14 cellular contexts compared by ENCODE assay signal in the genomic region with DNA sequence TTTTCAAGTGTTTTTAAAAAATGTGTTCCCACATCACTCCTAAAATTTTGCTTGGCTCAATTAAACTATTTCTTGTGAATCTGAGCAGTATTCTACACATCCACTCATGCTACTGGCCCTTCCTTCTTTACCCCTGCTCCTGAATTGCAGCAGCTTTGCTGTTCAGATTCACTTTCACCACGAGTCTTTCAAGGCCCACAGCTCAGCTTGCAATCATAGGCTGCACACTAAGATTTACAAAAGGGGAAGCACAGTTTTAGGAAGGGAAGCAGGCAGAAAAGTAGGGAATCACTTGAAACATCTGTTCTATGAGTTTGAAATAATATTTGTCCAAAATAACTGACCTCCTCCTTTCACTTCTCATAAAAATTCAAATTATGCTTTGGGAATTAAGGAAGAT.
A peak's percentile ranks its signal among the peaks of the same experiment; 100 is the strongest.
DNase-seq lines count a peak whose midpoint lies in the region; ATAC-seq and TF ChIP-seq lines count a peak whose summit lies in the region.
"Had no signal": no experiment of that assay in that cellular context is flagged by ENCODE, and none has a peak within 500 bp of the region (broad histone marks: within the 10 kb centered on the region; RNA-seq: fewer than 3 reads in every experiment).

No MANE protein-coding gene starts in this region.

- TF ChIP-seq CTCF in gastrocnemius medialis (IDR thresholded peaks at IDR 0.05 in 4 of 5, conservative IDR thresholded peaks at IDR 0.05 in 1 of 5) = no peak
- TF ChIP-seq CTCF in glutamatergic neuron (IDR thresholded peaks at IDR 0.05; ENCODE audit: partially characterized antibody, unreplicated experiment) = no peak

- H3K4me1 Mint-ChIP-seq in central memory CD8-positive, alpha-beta T cell = peaks cover 9% of the 10 kb centered on the region
- H3K4me1 Mint-ChIP-seq in glutamatergic neuron (ENCODE audit: low read depth, unreplicated experiment) = no peaks in the 10 kb centered on the region

- intact Hi-C loops in gastrocnemius medialis (cut with DNase I; ENCODE audit: low total_unique reads) = no loop called here

- no peaks in the 10 kb centered on the region for H3K9me3 Mint-ChIP-seq in central memory CD8-positive, alpha-beta T cell
- H3K9me3 Mint-ChIP-seq in glutamatergic neuron (ENCODE audit: unreplicated experiment) = no peaks in the 10 kb centered on the region

- H3K27ac Mint-ChIP-seq in central memory CD8-positive, alpha-beta T cell (ENCODE audit: low read depth) = peak overlapping the region; percentile 81
- no peak overlapping the region for H3K27ac Mint-ChIP-seq in glutamatergic neuron (ENCODE audit: unreplicated experiment)

- peaks cover 49% of the 10 kb centered on the region for H3K36me3 Mint-ChIP-seq in central memory CD8-positive, alpha-beta T cell (ENCODE audit: insufficient read depth)
- H3K36me3 Mint-ChIP-seq in glutamatergic neuron (ENCODE audit: unreplicated experiment) = no peaks in the 10 kb centered on the region

- H3K36me3 ChIP-seq in gastrocnemius medialis = no peaks in the 10 kb centered on the region
- H3K36me3 ChIP-seq: brain microvascular endothelial cell, WERI-Rb-1 had no signal

- H3K27ac ChIP-seq in gastrocnemius medialis = peak overlapping the region; percentile 73 to 82 (median 81)
- H3K27ac ChIP-seq: brain microvascular endothelial cell, WERI-Rb-1 had no signal

- H3K9me3 ChIP-seq in gastrocnemius medialis = no peaks in the 10 kb centered on the region

- no peaks in the 10 kb centered on the region for H3K27me3 Mint-ChIP-seq in central memory CD8-positive, alpha-beta T cell
- peaks cover 5% of the 10 kb centered on the region for H3K27me3 Mint-ChIP-seq in glutamatergic neuron (ENCODE audit: unreplicated experiment)

- DNase-seq in KBM-7 (peak; percentile 59), gastrocnemius medialis (no peak), hippocampal formation (lab: John Stamatoyannopoulos, UW) (no peak), glutamatergic neuron (no peak)
- no peak for DNase-seq in central memory CD8-positive, alpha-beta T cell (ENCODE audit: low spot score in 2 of 2)
- DNase-seq: activated T-cell treated with anti-CD3 and anti-CD28 coated beads, Interleukin-2, amount 50 U/mL, for 48 hours; brain microvascular endothelial cell; erythroblast; NCI-H2107; WERI-Rb-1 had no signal

- in situ Hi-C loops in KBM-7 (cut with MboI; ENCODE audit: low pct_unique_long_range_greater_than_20kb, low sequenced_read_pairs) = no loop called here
- in situ Hi-C loops in gastrocnemius medialis (cut with MboI; ENCODE audit: low sequenced_read_pairs in 4 of 4) = no loop called here

- H3K4me1 ChIP-seq in gastrocnemius medialis = peaks cover 73 to 83% of the 10 kb centered on the region in 2 donors

- TF ChIP-seq POLR2A in gastrocnemius medialis (IDR thresholded peaks at IDR 0.05) = no peak

- no peaks in the 10 kb centered on the region for H3K27me3 ChIP-seq in gastrocnemius medialis
- H3K27me3 ChIP-seq: brain microvascular endothelial cell had no signal

- peak; percentile 41 for ATAC-seq in GM19035 (IDR thresholded peaks at IDR 0.05; ENCODE audit: unreplicated experiment)
- no peak for ATAC-seq in central memory CD8-positive, alpha-beta T cell (replicated peaks; ENCODE audit: extremely low read depth, poor library complexity, severe bottlenecking)
- no peak for ATAC-seq in gastrocnemius medialis
- no peak for ATAC-seq in GM18520 (IDR thresholded peaks at IDR 0.05; ENCODE audit: unreplicated experiment)
- ATAC-seq in GM18870 (IDR thresholded peaks at IDR 0.05; ENCODE audit: unreplicated experiment) = no peak
- ATAC-seq: Panc1 had no signal

- H3K4me3 ChIP-seq in gastrocnemius medialis = no peak overlapping the region

- H3K4me3 Mint-ChIP-seq in central memory CD8-positive, alpha-beta T cell = no peak overlapping the region
- H3K4me3 Mint-ChIP-seq in glutamatergic neuron (ENCODE audit: unreplicated experiment) = no peak overlapping the region
